8 cellular contexts compared by ENCODE assay signal in the genomic region with DNA sequence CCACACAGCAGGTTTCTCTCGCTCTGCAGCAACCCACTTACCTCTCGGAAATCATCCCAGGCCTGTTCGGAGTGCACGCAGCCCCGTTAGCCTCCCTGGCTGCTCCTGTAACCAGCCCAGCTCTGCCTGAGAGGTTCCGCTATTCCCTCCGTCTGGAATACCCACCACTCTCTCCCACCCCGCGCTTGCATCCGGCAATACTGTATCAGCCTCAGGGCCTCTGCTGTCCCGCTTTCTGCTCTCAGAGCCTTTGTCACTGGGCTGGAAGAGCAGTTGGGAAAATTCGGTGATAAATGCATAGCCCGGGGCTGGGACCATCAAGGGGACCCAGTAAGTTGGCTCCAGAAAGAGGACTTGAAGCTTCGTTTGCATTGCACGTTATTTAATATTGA. TPM values are rescaled to one million over a fixed set of nuclear protein-coding genes. Genes with fewer than 3 reads are reported as not detected.
A peak's percentile ranks its signal among the peaks of the same experiment; 100 is the strongest.
DNase-seq lines count a peak whose midpoint lies in the region; FAIRE-seq and TF ChIP-seq lines count a peak whose summit lies in the region.

No MANE protein-coding gene starts in this region.

- no peaks in the 10 kb centered on the region for H3K9me3 Mint-ChIP-seq in progenitor cell of endocrine pancreas (ENCODE audit: low read depth)

- no peaks in the 10 kb centered on the region for H3K79me2 ChIP-seq in endothelial cell of umbilical vein (ENCODE audit: control insufficient read depth, insufficient read depth, low read length)

- H3K27ac Mint-ChIP-seq in progenitor cell of endocrine pancreas: peak overlapping the region; percentile 90

- TF ChIP-seq CTCF in endothelial cell of umbilical vein (IDR thresholded peaks at IDR 0.05; ENCODE audit: extremely low read depth in 1 of 2, insufficient read depth in 1 of 2, low read depth in 1 of 2, low read length in 2 of 2): no peak
- no peak for TF ChIP-seq CTCF in progenitor cell of endocrine pancreas (IDR thresholded peaks at IDR 0.05; ENCODE audit: unreplicated experiment)

- H3K4me2 ChIP-seq in endothelial cell of umbilical vein (ENCODE audit: insufficient read depth, low read length): peak overlapping the region; percentile 79

- POLR2A ChIA-PET in endothelial cell of umbilical vein (lab: Charles Lee): interaction anchor here (0.6 kb wide), 1 partner anchor 1521 kb away, joined by 4 read pairs; no protein-coding TSS in a partner anchor

- peak overlapping the region; percentile 22 for H3K4me3 ChIP-seq in NT2/D1 (ENCODE audit: insufficient read length, low read depth)
- H3K4me3 ChIP-seq in endothelial cell of umbilical vein (replicated peaks in 1 of 3; ENCODE audit: insufficient read depth in 1 of 3, low read depth in 1 of 3, low read length in 3 of 3): peak overlapping the region; percentile 15 to 47 (median 33)

- H3K27me3 Mint-ChIP-seq in progenitor cell of endocrine pancreas: no peaks in the 10 kb centered on the region

- no peaks in the 10 kb centered on the region for H4K20me1 ChIP-seq in endothelial cell of umbilical vein (replicated peaks; ENCODE audit: control insufficient read depth, extremely low read depth, insufficient read depth, low read length)

- peaks cover 17% of the 10 kb centered on the region for H3K4me1 Mint-ChIP-seq in progenitor cell of endocrine pancreas (ENCODE audit: low read depth)

- TF ChIP-seq POLR2A in endothelial cell of umbilical vein (IDR thresholded peaks at IDR 0.05; ENCODE audit: low read depth, low read length) (no peak), H54 (IDR thresholded peaks at IDR 0.05; ENCODE audit: low read depth, low read length) (no peak)

- H3K4me1 ChIP-seq in ES-I3 (ENCODE audit: insufficient read depth, low read length) (peaks cover 6% of the 10 kb centered on the region; the same call in 1 of the 2 replicates), NT2/D1 (ENCODE audit: insufficient read depth, insufficient read length) (peaks cover 13% of the 10 kb centered on the region), endothelial cell of umbilical vein (ENCODE audit: control insufficient read depth, extremely low read depth, insufficient read depth, low read length) (peaks cover 22% of the 10 kb centered on the region)

- H2AFZ ChIP-seq in endothelial cell of umbilical vein (ENCODE audit: low read depth, low read length): peak overlapping the region; percentile 48

- CTCF ChIA-PET in endothelial cell of umbilical vein (lab: Charles Lee): interaction anchor here (1.0 to 4.0 kb wide), 4 partner anchors 14 to 150 kb away, joined by 3 to 22 read pairs (median 4); no protein-coding TSS in a partner anchor

- peak overlapping the region; percentile 40 for H3K27ac ChIP-seq in endothelial cell of umbilical vein (ENCODE audit: insufficient read depth, low read depth, low read length)

- peak overlapping the region; percentile 57; the same call in 1 of the 2 replicates for H3K9ac ChIP-seq in ES-I3 (ENCODE audit: low read depth, low read length)
- H3K9ac ChIP-seq in NT2/D1 (ENCODE audit: insufficient read length, low read depth): no peak overlapping the region
- H3K9ac ChIP-seq in endothelial cell of umbilical vein (replicated peaks; ENCODE audit: extremely low read depth, insufficient read depth, low read length): peak overlapping the region; percentile 27

- H3K36me3 ChIP-seq in ES-I3 (ENCODE audit: insufficient read depth, low read length) (no peaks in the 10 kb centered on the region), NT2/D1 (ENCODE audit: insufficient read depth, insufficient read length, low read length) (no peaks in the 10 kb centered on the region), endothelial cell of umbilical vein (ENCODE audit: control insufficient read depth in 2 of 2, extremely low read depth in 1 of 2, insufficient read depth in 2 of 2, low read length in 2 of 2) (no peaks in the 10 kb centered on the region)

- intact Hi-C loops in endothelial cell of umbilical vein (cut with micrococcal nuclease): loop anchor here (2.0 kb wide), 1 partner anchor 58 kb away; no protein-coding TSS in a partner anchor

- dilution Hi-C loops in endothelial cell of umbilical vein (cut with MboI; ENCODE audit: extremely low pct_ligation_motif_present, low sequenced_read_pairs): no loop called here

- no peaks in the 10 kb centered on the region for H3K9me1 ChIP-seq in endothelial cell of umbilical vein (replicated peaks; ENCODE audit: control insufficient read depth, extremely low read depth, insufficient read depth, low read length)

- no peaks in the 10 kb centered on the region for H3K9me3 ChIP-seq in ES-I3 (ENCODE audit: control insufficient read depth, insufficient read depth, low read length)
- H3K9me3 ChIP-seq in NT2/D1 (ENCODE audit: insufficient read depth, low read length): no peaks in the 10 kb centered on the region
- H3K9me3 ChIP-seq in endothelial cell of umbilical vein (replicated peaks; ENCODE audit: control insufficient read depth, insufficient read depth, low read length): no peaks in the 10 kb centered on the region

- peak; percentile 59 for FAIRE-seq in endothelial cell of umbilical vein (lab: Jason Lieb, UNC)
- no peak for FAIRE-seq in H54 (lab: Jason Lieb, UNC)

- DNase-seq in NT2/D1 (ENCODE audit: low read depth, low spot score) (no peak), endothelial cell of umbilical vein (ENCODE audit: low read depth, low spot score) (no peak), progenitor cell of endocrine pancreas (ENCODE audit: low spot score, unreplicated experiment) (no peak), H54 (ENCODE audit: insufficient read length, low spot score) (no peak), Kasumi-1 (lab: John Stamatoyannopoulos, UW) (no peak), mucosa of gallbladder (ENCODE audit: low spot score) (no peak)
- DNase-seq in stimulated activated CD4-positive, alpha-beta T cell treated with anti-CD3 and anti-CD28 coated beads, Interleukin-4, amount 100 ng/mL, for 4 hours: no peak

- peak overlapping the region; percentile 76 for H3K4me3 Mint-ChIP-seq in progenitor cell of endocrine pancreas (ENCODE audit: low read depth)

- H3K27me3 ChIP-seq in NT2/D1 (ENCODE audit: insufficient read depth, insufficient read length) (peaks cover 92% of the 10 kb centered on the region), endothelial cell of umbilical vein (ENCODE audit: control insufficient read depth in 2 of 2, insufficient read depth in 2 of 2, low read length in 2 of 2) (no peaks in the 10 kb centered on the region)

- BruUV-seq in endothelial cell of umbilical vein (replicated peaks; lab: Mats Ljungman, UMichigan): no TSS peak

- no peaks in the 10 kb centered on the region for H3K36me3 Mint-ChIP-seq in progenitor cell of endocrine pancreas (ENCODE audit: insufficient read depth)

TF ChIP-seq in endothelial cell of umbilical vein, 7 proteins besides CTCF, POLR2A, EP300 and RAD21:
- TF ChIP-seq FOS (IDR thresholded peaks at IDR 0.05; ENCODE audit: borderline replicate concordance, insufficient read depth, low read length) (no peak), GATA2 (IDR thresholded peaks at IDR 0.05; ENCODE audit: insufficient read depth, insufficient read length, low read depth, low read length) (no peak), MAX (IDR thresholded peaks at IDR 0.05; ENCODE audit: insufficient read depth, insufficient read length) (no peak), MYC (IDR thresholded peaks at IDR 0.05; ENCODE audit: low read depth, low read length) (no peak), POLR2AphosphoS5 (IDR thresholded peaks at IDR 0.05; ENCODE audit: insufficient read depth, low read depth, low read length) (no peak), EZH2 (IDR thresholded peaks at IDR 0.05; ENCODE audit: borderline replicate concordance, low read depth, low read length, severe bottlenecking) (no peak), JUN (IDR thresholded peaks at IDR 0.05; ENCODE audit: borderline replicate concordance, insufficient read depth, insufficient read length, low read depth) (no peak)

RNA-seq across cellular contexts. Expression of gene TLE6, which starts 0.8 kb away (rescaled TPM):
- total RNA-seq in endothelial cell of umbilical vein: 1.9 and 2.0 TPM in 2 replicates
- 1.6 and 2.1 TPM in 2 replicates for polyA plus RNA-seq in endothelial cell of umbilical vein
- polyA plus RNA-seq in endothelial cell of umbilical vein (2011; cell fraction: cytosol; rRNA removed): 1.0 and 1.4 TPM in 2 replicates
- 7.1 and 8.2 TPM in 2 replicates for polyA plus RNA-seq in endothelial cell of umbilical vein (2011; cell fraction: nucleus; rRNA removed)
- polyA plus RNA-seq in endothelial cell of umbilical vein (2012): 0.83 and 2.2 TPM in 2 replicates
- polyA minus RNA-seq in endothelial cell of umbilical vein: 0.83 and 1.5 TPM in 2 replicates
- 1.8 TPM for polyA minus RNA-seq in endothelial cell of umbilical vein (2011; cell fraction: cytosol; rRNA and poly(A)+ RNA removed)
- 1.5 TPM in 2 replicates for polyA minus RNA-seq in endothelial cell of umbilical vein (2011; cell fraction: nucleus; rRNA and poly(A)+ RNA removed)
- total RNA-seq in progenitor cell of endocrine pancreas: 18.4 and 21.0 TPM in 2 replicates
- 0.63 TPM for total RNA-seq in mucosa of gallbladder

RNA-seq across cellular contexts. Expression of gene ZNF77, which starts 31.8 kb away (rescaled TPM):
- 5.9 and 7.0 TPM in 2 replicates for total RNA-seq in endothelial cell of umbilical vein
- 7.7 and 10.2 TPM in 2 replicates for polyA plus RNA-seq in endothelial cell of umbilical vein
- 15.7 and 17.7 TPM in 2 replicates for polyA plus RNA-seq in endothelial cell of umbilical vein (2011; cell fraction: cytosol; rRNA removed)
- polyA plus RNA-seq in endothelial cell of umbilical vein (2011; cell fraction: nucleus; rRNA removed): 14.0 and 14.9 TPM in 2 replicates
- polyA plus RNA-seq in endothelial cell of umbilical vein (2012): 5.1 and 5.5 TPM in 2 replicates
- polyA minus RNA-seq in endothelial cell of umbilical vein: 11.6 and 14.0 TPM in 2 replicates
- polyA minus RNA-seq in endothelial cell of umbilical vein (2011; cell fraction: cytosol; rRNA and poly(A)+ RNA removed): 1.8 TPM
- 5.2 and 5.3 TPM in 2 replicates for polyA minus RNA-seq in endothelial cell of umbilical vein (2011; cell fraction: nucleus; rRNA and poly(A)+ RNA removed)
- 6.3 and 7.1 TPM in 2 replicates for total RNA-seq in progenitor cell of endocrine pancreas
- total RNA-seq in mucosa of gallbladder: 2.8 TPM

RNA-seq across cellular contexts. Expression of gene TLE2, which starts 52.5 kb away (rescaled TPM):
- 38.8 and 42.5 TPM in 2 replicates for total RNA-seq in endothelial cell of umbilical vein
- polyA plus RNA-seq in endothelial cell of umbilical vein: 32.0 and 38.3 TPM in 2 replicates
- polyA plus RNA-seq in endothelial cell of umbilical vein (2011; cell fraction: cytosol; rRNA removed): 18.1 and 24.3 TPM in 2 replicates
- 83.7 and 102 TPM in 2 replicates for polyA plus RNA-seq in endothelial cell of umbilical vein (2011; cell fraction: nucleus; rRNA removed)
- 24.2 and 43.0 TPM in 2 replicates for polyA plus RNA-seq in endothelial cell of umbilical vein (2012)
- 13.2 and 18.9 TPM in 2 replicates for polyA minus RNA-seq in endothelial cell of umbilical vein
- polyA minus RNA-seq in endothelial cell of umbilical vein (2011; cell fraction: cytosol; rRNA and poly(A)+ RNA removed): 14.4 TPM
- 13.9 and 23.3 TPM in 2 replicates for polyA minus RNA-seq in endothelial cell of umbilical vein (2011; cell fraction: nucleus; rRNA and poly(A)+ RNA removed)
- total RNA-seq in progenitor cell of endocrine pancreas: 147 and 160 TPM in 2 replicates
- 64.6 TPM for total RNA-seq in mucosa of gallbladder
